ENCODE assay signal across 1 cellular context in genomic region chr11:133413726-133414125, GRCh38.
TF ChIP-seq lines count a peak whose summit lies in the region.

No MANE protein-coding gene starts in this region.

TF ChIP-seq in GM23338, 12 proteins besides CTCF, POLR2A, EP300 and RAD21 (continued from another document):
- TF ChIP-seq ZNF331 (CRISPR knock-in tag; IDR thresholded peaks at IDR 0.05; ENCODE audit: low read depth): no peak
- TF ChIP-seq ZNF462 (CRISPR knock-in tag; IDR thresholded peaks at IDR 0.05): no peak
- TF ChIP-seq REST (IDR thresholded peaks at IDR 0.05; ENCODE audit: unreplicated experiment): no peak
